In genomic region chr19:40445637-40445944, GRCh38 we compare ENCODE assay signal across 10 cellular contexts.
DNase-seq lines count a peak whose midpoint lies in the region; ATAC-seq and TF ChIP-seq lines count a peak whose summit lies in the region.
"Had no signal": no experiment of that assay in that cellular context is flagged by ENCODE, and none has a peak within 500 bp of the region (broad histone marks: within the 10 kb centered on the region; RNA-seq: fewer than 3 reads in every experiment).

No MANE protein-coding gene starts in this region.

- no peak overlapping the region for H3K4me3 ChIP-seq in ACC112 (ENCODE audit: low read depth, low read length)
- H3K4me3 ChIP-seq in RWPE2 (ENCODE audit: severe bottlenecking): no peak overlapping the region

- peaks cover 15% of the 10 kb centered on the region for H3K4me1 Mint-ChIP-seq in memory B cell

- H3K9me3 ChIP-seq in RWPE2 (ENCODE audit: severe bottlenecking): no peaks in the 10 kb centered on the region
- H3K9me3 ChIP-seq: heart left ventricle had no signal

- H3K27me3 ChIP-seq in ACC112 (ENCODE audit: insufficient read depth, low read length): no peaks in the 10 kb centered on the region
- no peaks in the 10 kb centered on the region for H3K27me3 ChIP-seq in RWPE2 (ENCODE audit: insufficient read depth, poor library complexity, severe bottlenecking)
- H3K27me3 ChIP-seq: heart left ventricle had no signal

- peak overlapping the region; percentile 54 for H3K4me3 Mint-ChIP-seq in memory B cell

- H3K27ac ChIP-seq in ACC112 (ENCODE audit: low read depth, low read length) (peak overlapping the region; percentile 39), RWPE2 (ENCODE audit: poor library complexity, severe bottlenecking) (peak overlapping the region; percentile 90)

- no peak for TF ChIP-seq CTCF in RWPE2 (IDR thresholded peaks at IDR 0.05; ENCODE audit: poor library complexity, severe bottlenecking)

- DNase-seq in RWPE2 (ENCODE audit: low spot score): no peak
- no peak for DNase-seq in memory B cell (ENCODE audit: low spot score in 2 of 2)
- DNase-seq in NCI-H2107 treated with DMSO at 0.1 percent for 48 hours (lab: John Stamatoyannopoulos, UW; ENCODE audit: unreplicated experiment): no peak
- no peak for DNase-seq in DMS79 (lab: John Stamatoyannopoulos, UW)
- DNase-seq in AG20443 (ENCODE audit: low spot score): no peak
- DNase-seq: COR-L47, heart left ventricle, NCI-H146 had no signal

- no peaks in the 10 kb centered on the region for H3K9me3 Mint-ChIP-seq in memory B cell

- H3K36me3 Mint-ChIP-seq in memory B cell: peaks cover 11% of the 10 kb centered on the region

- no peak overlapping the region for H3K27ac Mint-ChIP-seq in memory B cell

- H2AFZ ChIP-seq in ACC112 (ENCODE audit: low read length, unreplicated experiment): no peak overlapping the region

- peaks cover 29% of the 10 kb centered on the region for H3K79me2 ChIP-seq in ACC112 (ENCODE audit: control insufficient read depth, insufficient read depth, low read length, unreplicated experiment)

- peaks cover 16% of the 10 kb centered on the region for H3K4me1 ChIP-seq in ACC112 (ENCODE audit: control insufficient read depth, insufficient read depth, low read length, unreplicated experiment)
- peaks cover 16% of the 10 kb centered on the region for H3K4me1 ChIP-seq in RWPE2 (ENCODE audit: insufficient read depth, poor library complexity, severe bottlenecking)

- no peak for ATAC-seq in RWPE2 (ENCODE audit: low read depth)
- no peak for ATAC-seq in memory B cell (ENCODE audit: low read depth)
- ATAC-seq: heart left ventricle, Panc1 had no signal

- 0 out of 2 replicates have a peak, but pooled peaks cover 4% of the 10 kb centered on the region for H3K36me3 ChIP-seq in ACC112 (ENCODE audit: insufficient read depth, low read length)
- peaks cover 19% of the 10 kb centered on the region for H3K36me3 ChIP-seq in RWPE2 (ENCODE audit: low read depth)

- H3K27me3 Mint-ChIP-seq in memory B cell: no peaks in the 10 kb centered on the region
